1 cellular context compared by ENCODE assay signal in the genomic region with DNA sequence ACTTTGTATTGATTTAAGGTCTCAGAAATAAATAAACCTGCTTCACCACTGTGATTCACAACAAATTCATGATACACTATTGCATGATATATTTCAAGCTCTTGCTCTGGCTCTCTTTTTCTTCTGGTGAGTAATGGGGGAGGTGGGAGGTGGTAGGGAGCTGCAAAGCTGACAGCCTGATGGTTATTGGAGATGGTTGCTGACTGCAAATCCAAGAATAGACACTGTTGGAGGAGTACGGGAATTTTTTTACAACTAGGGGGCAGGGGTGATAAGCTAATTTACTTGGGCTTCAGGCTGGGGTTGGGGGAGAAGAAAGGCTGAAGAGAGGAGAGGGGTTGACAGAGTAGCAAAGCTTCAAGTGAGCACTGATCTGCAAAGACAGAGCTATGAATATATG.
TF ChIP-seq lines count a peak whose summit lies in the region.

No MANE protein-coding gene starts in this region.

TF ChIP-seq in IMR-90, 13 proteins besides CTCF, POLR2A, EP300 and RAD21 (continued from another document):
- TF ChIP-seq SMC3 (IDR thresholded peaks at IDR 0.05; ENCODE audit: low read depth, low read length), result no peak
- no peak for TF ChIP-seq NFE2L2 (IDR thresholded peaks at IDR 0.05; ENCODE audit: low read depth, low read length)
- TF ChIP-seq, protein P1, sequence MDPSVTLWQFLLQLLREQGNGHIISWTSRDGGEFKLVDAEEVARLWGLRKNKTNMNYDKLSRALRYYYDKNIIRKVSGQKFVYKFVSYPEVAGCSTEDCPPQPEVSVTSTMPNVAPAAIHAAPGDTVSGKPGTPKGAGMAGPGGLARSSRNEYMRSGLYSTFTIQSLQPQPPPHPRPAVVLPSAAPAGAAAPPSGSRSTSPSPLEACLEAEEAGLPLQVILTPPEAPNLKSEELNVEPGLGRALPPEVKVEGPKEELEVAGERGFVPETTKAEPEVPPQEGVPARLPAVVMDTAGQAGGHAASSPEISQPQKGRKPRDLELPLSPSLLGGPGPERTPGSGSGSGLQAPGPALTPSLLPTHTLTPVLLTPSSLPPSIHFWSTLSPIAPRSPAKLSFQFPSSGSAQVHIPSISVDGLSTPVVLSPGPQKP (IDR thresholded peaks at IDR 0.05; ENCODE audit: borderline replicate concordance, low read depth, low read length), result no peak
- no peak for TF ChIP-seq CEBPB (IDR thresholded peaks at IDR 0.05; ENCODE audit: low read depth, low read length)
- TF ChIP-seq CHD1 (IDR thresholded peaks at IDR 0.05; ENCODE audit: low read depth, low read length), result no peak
- TF ChIP-seq BHLHE40 (IDR thresholded peaks at IDR 0.05; ENCODE audit: low read depth, low read length), result no peak
- TF ChIP-seq RCOR1 (IDR thresholded peaks at IDR 0.05; ENCODE audit: insufficient replicate concordance, low read length), result no peak
- no peak for TF ChIP-seq RFX5 (IDR thresholded peaks at IDR 0.05; ENCODE audit: low read depth, low read length)
